Comparison of ENCODE assay signal across 16 cellular contexts in the genomic region with DNA sequence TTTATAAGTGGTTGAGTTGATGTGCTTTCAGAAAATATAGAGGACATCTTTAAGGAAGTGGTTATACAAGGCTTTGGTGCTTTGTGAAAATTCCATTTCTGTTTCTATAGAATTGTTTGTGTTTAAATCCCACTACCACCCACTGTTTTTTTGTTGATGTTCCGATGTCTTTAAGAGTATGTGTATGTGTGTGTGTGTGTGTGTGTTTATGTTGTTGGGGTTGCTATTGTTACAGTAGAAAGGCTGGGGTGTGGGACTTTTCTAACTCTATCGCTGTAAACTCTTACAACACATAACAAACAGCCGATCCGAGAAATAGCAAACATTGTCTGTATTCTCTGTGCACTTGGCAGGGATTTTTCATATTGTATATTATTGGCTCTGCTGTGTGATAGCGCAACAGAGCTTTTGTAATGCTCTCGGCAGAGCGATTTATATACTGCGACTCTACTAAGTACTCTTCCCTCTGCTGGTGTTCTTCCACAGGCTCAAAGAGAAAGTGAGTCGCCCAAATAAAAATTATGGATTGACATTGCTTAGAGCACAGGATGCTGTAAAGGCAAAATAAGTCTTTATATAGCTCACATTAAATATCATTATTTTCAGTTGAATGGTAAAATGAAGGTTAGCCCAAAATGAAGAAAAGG.
"Had no signal": no experiment of that assay in that cellular context is flagged by ENCODE, and none has a peak within 500 bp of the region (broad histone marks: within the 10 kb centered on the region; RNA-seq: fewer than 3 reads in every experiment).

No MANE protein-coding gene starts in this region.

- H3K36me3 ChIP-seq: breast epithelium, ovary, right lobe of liver, upper lobe of left lung had no signal

- H3K4me2 ChIP-seq: smooth muscle cell had no signal

- H3K4me1 ChIP-seq: breast epithelium, right lobe of liver, upper lobe of left lung had no signal

- H3K27me3 ChIP-seq: breast epithelium, ovary, right lobe of liver, upper lobe of left lung had no signal

- DNase-seq: activated B cell treated with CpG ODN at 0.5 μM for 24 hours; activated CD4-positive, alpha-beta T cell treated with anti-CD3 and anti-CD28 coated beads, Interleukin-2, amount 10 ng/mL, durations not matched to agents 7 days and 5 days; activated CD8-positive, alpha-beta memory T cell treated with anti-CD3 and anti-CD28 coated beads, Interleukin-2, amount 50 U/mL, for 48 hours; activated gamma-delta T cell; activated T-cell treated with anti-CD3 and anti-CD28 coated beads, Interleukin-2, amount 50 U/mL, for 72 hours; amygdala; endodermal cell; erythroblast; left ventricle myocardium superior; ovary; right lobe of liver; stimulated activated naive CD8-positive, alpha-beta T cell treated with anti-CD3 and anti-CD28 coated beads, Interleukin-15, amount 100 ng/mL, for 72 hours; T-helper 17 cell; upper lobe of left lung had no signal

- H3K4me3 ChIP-seq: breast epithelium, ovary, right lobe of liver, smooth muscle cell, upper lobe of left lung had no signal

- H3K27ac ChIP-seq: breast epithelium, ovary, right lobe of liver, upper lobe of left lung had no signal

- H3K9me3 ChIP-seq: breast epithelium, ovary, right lobe of liver, upper lobe of left lung had no signal
